Comparison of ENCODE assay signal across 1 cellular context in genomic region chr14:61106627-61107147, GRCh38.
TF ChIP-seq lines count a peak whose summit lies in the region.

No MANE protein-coding gene starts in this region.

TF ChIP-seq in WTC11, 78 proteins besides CTCF, POLR2A, EP300 and RAD21 (continued from another document):
- TF ChIP-seq USF1 (CRISPR knock-in tag; IDR thresholded peaks at IDR 0.05), result no peak
- no peak for TF ChIP-seq ZNF219 (CRISPR knock-in tag; IDR thresholded peaks at IDR 0.05; ENCODE audit: borderline replicate concordance)
- no peak for TF ChIP-seq ZNF396 (CRISPR knock-in tag; IDR thresholded peaks at IDR 0.05; ENCODE audit: borderline replicate concordance)
